In genomic region chr20:38673261-38673660, GRCh38 we compare ENCODE assay signal across 8 cellular contexts. TPM values are rescaled to one million over a fixed set of nuclear protein-coding genes. Genes with fewer than 3 reads are reported as not detected.
DNase-seq lines count a peak whose midpoint lies in the region; ATAC-seq and TF ChIP-seq lines count a peak whose summit lies in the region.

No MANE protein-coding gene starts in this region.

- TF ChIP-seq CTCF in cardiac muscle cell (IDR thresholded peaks at IDR 0.05; ENCODE audit: low read depth, low read length), result no peak

- no peaks in the 10 kb centered on the region for H3K9me3 Mint-ChIP-seq in activated T-helper 17 cell treated with anti-CD3 and anti-CD28 coated beads, Interleukin-2, amount 50 U/mL, for 72 hours

- H3K27me3 ChIP-seq in cardiac muscle cell (peaks cover 21% of the 10 kb centered on the region), iPS-18a (ENCODE audit: control insufficient read depth, insufficient read depth, low read length) (peaks cover 37% of the 10 kb centered on the region)

- no peaks in the 10 kb centered on the region for H3K36me3 ChIP-seq in cardiac muscle cell
- H3K36me3 ChIP-seq in iPS-18a (ENCODE audit: control insufficient read depth, low read depth, low read length), result no peaks in the 10 kb centered on the region

- H3K9me3 ChIP-seq in cardiac muscle cell (ENCODE audit: low read depth) (no peaks in the 10 kb centered on the region), iPS-18a (ENCODE audit: control insufficient read depth, low read depth, low read length) (no peaks in the 10 kb centered on the region)

- no peak overlapping the region for H3K27ac Mint-ChIP-seq in activated T-helper 17 cell treated with anti-CD3 and anti-CD28 coated beads, Interleukin-2, amount 50 U/mL, for 72 hours

- H3K4me3 ChIP-seq in cardiac muscle cell (peak overlapping the region; percentile 63), iPS-18a (ENCODE audit: low read length) (peak overlapping the region; percentile 83)

- peak overlapping the region; percentile 43 for H3K9ac ChIP-seq in iPS-18a (ENCODE audit: low read length)

- peaks cover 28% of the 10 kb centered on the region for H3K27me3 Mint-ChIP-seq in activated T-helper 17 cell treated with anti-CD3 and anti-CD28 coated beads, Interleukin-2, amount 50 U/mL, for 72 hours

- H3K4me1 Mint-ChIP-seq in activated T-helper 17 cell treated with anti-CD3 and anti-CD28 coated beads, Interleukin-2, amount 50 U/mL, for 72 hours, result peaks cover 4% of the 10 kb centered on the region

- H3K27ac ChIP-seq in cardiac muscle cell (no peak overlapping the region), iPS-18a (ENCODE audit: low read length) (no peak overlapping the region), substantia nigra (ENCODE audit: low read depth, low read length, poor library complexity, severe bottlenecking) (peak overlapping the region; percentile 77)

- intact Hi-C loops in left ventricle myocardium superior (cut with micrococcal nuclease), result no loop called here

- no peaks in the 10 kb centered on the region for H3K36me3 Mint-ChIP-seq in activated T-helper 17 cell treated with anti-CD3 and anti-CD28 coated beads, Interleukin-2, amount 50 U/mL, for 72 hours (ENCODE audit: low read depth)

- no peak for DNase-seq in cardiac muscle cell (ENCODE audit: low read depth in 1 of 2, low spot score in 1 of 2)
- DNase-seq in left ventricle myocardium superior, result no peak
- DNase-seq in substantia nigra (lab: John Stamatoyannopoulos, UW), result no peak
- DNase-seq in SKM-1 treated with dmso at 0.1 percent for 144 hours (lab: John Stamatoyannopoulos, UW; ENCODE audit: unreplicated experiment), result no peak
- no peak for DNase-seq in nucleus accumbens (lab: John Stamatoyannopoulos, UW)

- H3K4me1 ChIP-seq in cardiac muscle cell (ENCODE audit: low read depth), result peaks cover 4% of the 10 kb centered on the region
- H3K4me1 ChIP-seq in iPS-18a (ENCODE audit: control insufficient read depth, low read depth, low read length), result peaks cover 11% of the 10 kb centered on the region

- H3K4me3 Mint-ChIP-seq in activated T-helper 17 cell treated with anti-CD3 and anti-CD28 coated beads, Interleukin-2, amount 50 U/mL, for 72 hours, result peak overlapping the region; percentile 80

- ATAC-seq in left ventricle myocardium superior, result no peak
- no peak for ATAC-seq in activated T-helper 17 cell treated with anti-CD3 and anti-CD28 coated beads, Interleukin-2, amount 50 U/mL, for 72 hours (replicated peaks)
- ATAC-seq in HG03442 (IDR thresholded peaks at IDR 0.05; ENCODE audit: unreplicated experiment), result no peak

RNA-seq across cellular contexts. Expression of gene SLC32A1, which starts 51.0 kb away (rescaled TPM):
- not detected in 2 replicates for total RNA-seq in cardiac muscle cell
- not detected in 2 replicates for polyA plus RNA-seq in cardiac muscle cell
- total RNA-seq in left ventricle myocardium superior, result not detected
- total RNA-seq in activated T-helper 17 cell treated with anti-CD3 and anti-CD28 coated beads, Interleukin-2, amount 50 U/mL, for 72 hours, result under 1 TPM in 1 of 2 donors, not detected in 1; 0.11 TPM
